In genomic region chr19:14577885-14578427, GRCh38 we compare ENCODE assay signal across 11 cellular contexts.
DNase-seq lines count a peak whose midpoint lies in the region; ATAC-seq, FAIRE-seq and TF ChIP-seq lines count a peak whose summit lies in the region.
"Had no signal": no experiment of that assay in that cellular context is flagged by ENCODE, and none has a peak within 500 bp of the region (broad histone marks: within the 10 kb centered on the region; RNA-seq: fewer than 3 reads in every experiment).

No MANE protein-coding gene starts in this region.

- DNase-seq in RKO (ENCODE audit: low spot score) = peak; percentile 53
- DNase-seq in islet precursor cell = peak; percentile 60
- DNase-seq in H54 (ENCODE audit: insufficient read length, low spot score) = no peak
- DNase-seq: DMS79 treated with DMSO at 0.1 percent for 48 hours; naive thymus-derived CD8-positive, alpha-beta T cell; stimulated activated CD4-positive, alpha-beta T cell treated with anti-CD3 and anti-CD28 coated beads, Interleukin-12 subunit alpha, Interleukin-12 subunit beta, amount 100 ng/mL, for 4 hours had no signal

- TF ChIP-seq CTCF in HEK293 (tag by site-specific recombination; IDR thresholded peaks at IDR 0.05) = no peak

- H3K4me3 ChIP-seq in HEK293 (ENCODE audit: low read depth, low read length) = no peak overlapping the region

- no peaks in the 10 kb centered on the region for H3K36me3 ChIP-seq in HEK293 (ENCODE audit: control insufficient read depth in 2 of 2, insufficient read depth in 1 of 2, low read length in 2 of 2)

- H3K27ac ChIP-seq in HEK293 (ENCODE audit: extremely low read depth, low read depth, low read length) = no peak overlapping the region

- H3K9me3 ChIP-seq in HEK293 (ENCODE audit: control insufficient read depth, insufficient read depth, low read depth, low read length) = no peaks in the 10 kb centered on the region

- ATAC-seq in GM18502 (IDR thresholded peaks at IDR 0.05; ENCODE audit: poor library complexity, unreplicated experiment) = peak; percentile 33
- ATAC-seq in GM19467 (IDR thresholded peaks at IDR 0.05; ENCODE audit: unreplicated experiment) = no peak
- no peak for ATAC-seq in HG02938 (IDR thresholded peaks at IDR 0.05; ENCODE audit: unreplicated experiment)

- CTCF ChIA-PET in HEK293 (lab: Yijun Ruan, JAX) = no interaction called here

- H3K4me1 ChIP-seq in HEK293 (ENCODE audit: control insufficient read depth, insufficient read depth, low read length) = no peaks in the 10 kb centered on the region

- no peak for TF ChIP-seq POLR2A in H54 (IDR thresholded peaks at IDR 0.05; ENCODE audit: low read depth, low read length)

- POLR2A ChIA-PET in HEK293 (lab: Yijun Ruan, JAX) = no interaction called here

- no peak for FAIRE-seq in H54 (lab: Jason Lieb, UNC)
- FAIRE-seq: bronchial epithelial cell had no signal

TF ChIP-seq in HEK293, 187 proteins besides CTCF, POLR2A, EP300 and RAD21:
- TF ChIP-seq ZNF335 (tag by site-specific recombination; conservative IDR thresholded peaks at IDR 0.05) (peak; percentile 91), ZNF157 (tag by site-specific recombination; IDR thresholded peaks at IDR 0.05) (no peak), ZNF664 (tag by site-specific recombination; IDR thresholded peaks at IDR 0.05) (peak; percentile 96), ZNF529 (tag by site-specific recombination; IDR thresholded peaks at IDR 0.05; ENCODE audit: insufficient replicate concordance) (no peak), ZNF571 (tag by site-specific recombination; IDR thresholded peaks at IDR 0.05) (no peak), SALL2 (tag by site-specific recombination; IDR thresholded peaks at IDR 0.05; ENCODE audit: borderline replicate concordance) (no peak)
